8 cellular contexts compared by ENCODE assay signal in genomic region chr7:91264083-91264923, GRCh38. TPM values are rescaled to one million over a fixed set of nuclear protein-coding genes. Genes with fewer than 3 reads are reported as not detected.
DNase-seq lines count a peak whose midpoint lies in the region; ATAC-seq, FAIRE-seq and TF ChIP-seq lines count a peak whose summit lies in the region.

TSS of gene FZD1 (plus strand) at chr7:91264433. CDS start at chr7:91264881, 448 bp downstream.

- H3K4me3 ChIP-seq in endothelial cell of umbilical vein (replicated peaks in 1 of 3; ENCODE audit: insufficient read depth in 1 of 3, low read depth in 1 of 3, low read length in 3 of 3) (peak within 1 kb of the TSS; percentile 50 to 85 (median 71)), mesendoderm (ENCODE audit: low read length) (peak within 1 kb of the TSS; percentile 45)

- H3K4me1 ChIP-seq in endothelial cell of umbilical vein (ENCODE audit: control insufficient read depth, extremely low read depth, insufficient read depth, low read length): peaks cover 6% of the 10 kb centered on the region
- peaks cover 9% of the 10 kb centered on the region for H3K4me1 ChIP-seq in mesendoderm (ENCODE audit: control insufficient read depth, low read depth, low read length)

- H4K20me1 ChIP-seq in endothelial cell of umbilical vein (replicated peaks; ENCODE audit: control insufficient read depth, extremely low read depth, insufficient read depth, low read length): no peaks in the 10 kb centered on the region

- peak within 1 kb of the TSS; percentile 88 for H3K4me3 Mint-ChIP-seq in CD4-positive, alpha-beta T cell

- no peaks in the 10 kb centered on the region for H3K4me1 Mint-ChIP-seq in CD4-positive, alpha-beta T cell (ENCODE audit: low read depth)

- H2BK120ac ChIP-seq in mesendoderm (ENCODE audit: low read depth, low read length): no peak within 1 kb of the TSS

- peak in 4 of 10 experiments; percentile 13 to 43 (median 28) for DNase-seq in CD4-positive, alpha-beta T cell
- peak; percentile 91 to 95 for DNase-seq in NCI-H446 (lab: John Stamatoyannopoulos, UW)
- DNase-seq in activated CD4-positive, alpha-beta T cell treated with anti-CD3 and anti-CD28 coated beads, Interleukin-2, amount 50 U/mL, for 1 hour: peak; percentile 6
- peak; percentile 98 for DNase-seq in endothelial cell of umbilical vein (ENCODE audit: low read depth, low spot score)
- DNase-seq in mesendoderm: peak; percentile 99
- peak; percentile 48 to 61 for DNase-seq in stimulated activated CD8-positive, alpha-beta memory T cell treated with anti-CD3 and anti-CD28 coated beads, Interleukin-15, amount 100 ng/mL, for 48 hours (ENCODE audit: low read depth in 2 of 2)

- dilution Hi-C loops in endothelial cell of umbilical vein (cut with MboI; ENCODE audit: extremely low pct_ligation_motif_present, low sequenced_read_pairs): no loop called here

- H3K9ac ChIP-seq in endothelial cell of umbilical vein (replicated peaks; ENCODE audit: extremely low read depth, insufficient read depth, low read length) (peak within 1 kb of the TSS; percentile 76), mesendoderm (ENCODE audit: low read length) (peak within 1 kb of the TSS; percentile 60)

- H3K27me3 ChIP-seq in CD4-positive, alpha-beta T cell (ENCODE audit: control insufficient read depth, insufficient read depth, low read length): peaks cover 39% of the 10 kb centered on the region
- H3K27me3 ChIP-seq in endothelial cell of umbilical vein (ENCODE audit: control insufficient read depth in 2 of 2, insufficient read depth in 2 of 2, low read length in 2 of 2) (peaks cover 1 to 5% of the 10 kb centered on the region in 2 experiments), mesendoderm (ENCODE audit: insufficient read depth, low read length, poor library complexity) (peaks cover 27% of the 10 kb centered on the region)

- no peak within 1 kb of the TSS for H2AK5ac ChIP-seq in mesendoderm (ENCODE audit: low read length)

- H3K4me2 ChIP-seq in endothelial cell of umbilical vein (ENCODE audit: insufficient read depth, low read length) (peak within 1 kb of the TSS; percentile 93), mesendoderm (ENCODE audit: low read length) (peak within 1 kb of the TSS; percentile 88)

- no peaks in the 10 kb centered on the region for H3K79me1 ChIP-seq in mesendoderm (ENCODE audit: low read length)

- peak within 1 kb of the TSS; percentile 84 for H3K56ac ChIP-seq in mesendoderm (ENCODE audit: low read length)

- H3K9me1 ChIP-seq in endothelial cell of umbilical vein (replicated peaks; ENCODE audit: control insufficient read depth, extremely low read depth, insufficient read depth, low read length): no peaks in the 10 kb centered on the region

- no CpG with 5 or more reads among the region's 89 CpGs for WGBS in mesendoderm (ENCODE audit: extremely low coverage, insufficient coverage, low lambda C conversion rate)

- intact Hi-C loops in CD4-positive, alpha-beta T cell (cut with DNase I, micrococcal nuclease): loop anchor here (10.0 kb wide), 1 partner anchor 180 kb away; no protein-coding TSS in a partner anchor
- intact Hi-C loops in endothelial cell of umbilical vein (cut with micrococcal nuclease): loop anchor here (1.0 to 10.0 kb wide), 8 partner anchors 25 to 616 kb away; partner anchors contain the start of gene MTERF1

- ATAC-seq in CD4-positive, alpha-beta T cell (ENCODE audit: poor library complexity): peak; percentile 74
- peak; percentile 85 for ATAC-seq in GM19351 (IDR thresholded peaks at IDR 0.05; ENCODE audit: unreplicated experiment)
- peak; percentile 88 for ATAC-seq in HG03442 (IDR thresholded peaks at IDR 0.05; ENCODE audit: unreplicated experiment)

- no peak within 1 kb of the TSS for H4K8ac ChIP-seq in mesendoderm (ENCODE audit: low read depth, low read length)

- peak; percentile 95 for FAIRE-seq in endothelial cell of umbilical vein (lab: Jason Lieb, UNC)

- CTCF ChIA-PET in CD4-positive, alpha-beta T cell (lab: Charles Lee): no interaction called here
- CTCF ChIA-PET in endothelial cell of umbilical vein (lab: Charles Lee): interaction anchor here (0.6 to 1.7 kb wide), 6 partner anchors 24 to 366 kb away, joined by 3 to 5 read pairs (median 4); no protein-coding TSS in a partner anchor

- H3K4ac ChIP-seq in mesendoderm (ENCODE audit: low read depth, low read length): no peak within 1 kb of the TSS

- H2BK15ac ChIP-seq in mesendoderm (replicated peaks; ENCODE audit: low read depth): no peak within 1 kb of the TSS

- no peak within 1 kb of the TSS for H3K27ac ChIP-seq in CD4-positive, alpha-beta T cell (ENCODE audit: low read depth, low read length)
- H3K27ac ChIP-seq in endothelial cell of umbilical vein (ENCODE audit: insufficient read depth, low read depth, low read length) (peak within 1 kb of the TSS; percentile 65), mesendoderm (ENCODE audit: low read depth, low read length) (peak within 1 kb of the TSS; percentile 90)

- H3K36me3 ChIP-seq in endothelial cell of umbilical vein (ENCODE audit: control insufficient read depth in 2 of 2, extremely low read depth in 1 of 2, insufficient read depth in 2 of 2, low read length in 2 of 2) (no peaks in the 10 kb centered on the region), mesendoderm (ENCODE audit: control insufficient read depth, insufficient read depth, low read length) (no peaks in the 10 kb centered on the region)

- H3K23ac ChIP-seq in mesendoderm (ENCODE audit: low read length): peak within 1 kb of the TSS; percentile 57

- POLR2A ChIA-PET in CD4-positive, alpha-beta T cell (lab: Charles Lee): no interaction called here
- POLR2A ChIA-PET in endothelial cell of umbilical vein (lab: Charles Lee): no interaction called here

- no TSS peak for BruUV-seq in endothelial cell of umbilical vein (replicated peaks; lab: Mats Ljungman, UMichigan)

- TF ChIP-seq CTCF in CD4-positive, alpha-beta T cell (IDR thresholded peaks at IDR 0.05): no peak
- peak in 1 of 2 donors; percentile 35 for TF ChIP-seq CTCF in endothelial cell of umbilical vein (IDR thresholded peaks at IDR 0.05; ENCODE audit: extremely low read depth in 1 of 2, insufficient read depth in 1 of 2, low read depth in 1 of 2, low read length in 2 of 2)

- H4K5ac ChIP-seq in mesendoderm (ENCODE audit: low read length): no peak within 1 kb of the TSS

- H2AFZ ChIP-seq in endothelial cell of umbilical vein (ENCODE audit: low read depth, low read length): peak within 1 kb of the TSS; percentile 84

- H3K27me3 Mint-ChIP-seq in CD4-positive, alpha-beta T cell: peaks cover 47% of the 10 kb centered on the region

- H3K79me2 ChIP-seq in endothelial cell of umbilical vein (ENCODE audit: control insufficient read depth, insufficient read depth, low read length): no peaks in the 10 kb centered on the region
- H3K79me2 ChIP-seq in mesendoderm (ENCODE audit: control insufficient read depth, insufficient read depth, low read length): no peaks in the 10 kb centered on the region

- no peaks in the 10 kb centered on the region for H3K36me3 Mint-ChIP-seq in CD4-positive, alpha-beta T cell (ENCODE audit: low read depth)

- no peak for TF ChIP-seq POLR2A in endothelial cell of umbilical vein (IDR thresholded peaks at IDR 0.05; ENCODE audit: low read depth, low read length)

- no peaks in the 10 kb centered on the region for H3K9me3 Mint-ChIP-seq in CD4-positive, alpha-beta T cell

- no peaks in the 10 kb centered on the region for H3K9me3 ChIP-seq in CD4-positive, alpha-beta T cell (ENCODE audit: control insufficient read depth, low read length)
- H3K9me3 ChIP-seq in endothelial cell of umbilical vein (replicated peaks; ENCODE audit: control insufficient read depth, insufficient read depth, low read length): no peaks in the 10 kb centered on the region

- peak within 1 kb of the TSS; percentile 70 for H3K18ac ChIP-seq in mesendoderm (ENCODE audit: low read length)

- no peak within 1 kb of the TSS for H2BK5ac ChIP-seq in mesendoderm (ENCODE audit: low read length)

- no peak within 1 kb of the TSS for H3K27ac Mint-ChIP-seq in CD4-positive, alpha-beta T cell

TF ChIP-seq in endothelial cell of umbilical vein, 7 proteins besides CTCF, POLR2A, EP300 and RAD21:
- peak; percentile 43 for TF ChIP-seq EZH2 (IDR thresholded peaks at IDR 0.05; ENCODE audit: borderline replicate concordance, low read depth, low read length, severe bottlenecking)
- no peak for TF ChIP-seq JUN (IDR thresholded peaks at IDR 0.05; ENCODE audit: borderline replicate concordance, insufficient read depth, insufficient read length, low read depth)
- peak; percentile 52 for TF ChIP-seq POLR2AphosphoS5 (IDR thresholded peaks at IDR 0.05; ENCODE audit: insufficient read depth, low read depth, low read length)
- peak; percentile 20 for TF ChIP-seq FOS (IDR thresholded peaks at IDR 0.05; ENCODE audit: borderline replicate concordance, insufficient read depth, low read length)
- TF ChIP-seq MAX (IDR thresholded peaks at IDR 0.05; ENCODE audit: insufficient read depth, insufficient read length): no peak
- no peak for TF ChIP-seq GATA2 (IDR thresholded peaks at IDR 0.05; ENCODE audit: insufficient read depth, insufficient read length, low read depth, low read length)
- TF ChIP-seq MYC (IDR thresholded peaks at IDR 0.05; ENCODE audit: low read depth, low read length): no peak

RNA-seq across cellular contexts. Expression of gene FZD1, which starts in this region (rescaled TPM):
- under 1 TPM; 0.22 to 0.28 TPM for total RNA-seq in CD4-positive, alpha-beta T cell
- total RNA-seq in endothelial cell of umbilical vein: 3.2 and 3.4 TPM in 2 replicates
- polyA plus RNA-seq in endothelial cell of umbilical vein: 2.4 and 2.8 TPM in 2 replicates
- 1.5 and 1.6 TPM in 2 replicates for polyA plus RNA-seq in endothelial cell of umbilical vein (2011; cell fraction: cytosol; rRNA removed)
- 0.90 and 0.92 TPM in 2 replicates for polyA plus RNA-seq in endothelial cell of umbilical vein (2011; cell fraction: nucleus; rRNA removed)
- 1.4 and 1.6 TPM in 2 replicates for polyA plus RNA-seq in endothelial cell of umbilical vein (2012)
- 2.8 and 4.7 TPM in 2 replicates for polyA minus RNA-seq in endothelial cell of umbilical vein
- polyA minus RNA-seq in endothelial cell of umbilical vein (2011; cell fraction: cytosol; rRNA and poly(A)+ RNA removed): 3.9 TPM
- 2.1 and 3.5 TPM in 2 replicates for polyA minus RNA-seq in endothelial cell of umbilical vein (2011; cell fraction: nucleus; rRNA and poly(A)+ RNA removed)
- 0.98 TPM for polyA plus RNA-seq in mesendoderm (2013, experiment 1 of 2)
- polyA plus RNA-seq in mesendoderm (2013, experiment 2 of 2): 0.97 TPM

Comparison
In these comparisons a context has a peak if more than half of its experiments do, and no peak if none do; other contexts are left out.
1. Peak in ATAC-seq in CD4-positive, alpha-beta T cell; RNA of the gene not detected or under 1 TPM.